ENCODE assay signal across 11 cellular contexts in the genomic region with DNA sequence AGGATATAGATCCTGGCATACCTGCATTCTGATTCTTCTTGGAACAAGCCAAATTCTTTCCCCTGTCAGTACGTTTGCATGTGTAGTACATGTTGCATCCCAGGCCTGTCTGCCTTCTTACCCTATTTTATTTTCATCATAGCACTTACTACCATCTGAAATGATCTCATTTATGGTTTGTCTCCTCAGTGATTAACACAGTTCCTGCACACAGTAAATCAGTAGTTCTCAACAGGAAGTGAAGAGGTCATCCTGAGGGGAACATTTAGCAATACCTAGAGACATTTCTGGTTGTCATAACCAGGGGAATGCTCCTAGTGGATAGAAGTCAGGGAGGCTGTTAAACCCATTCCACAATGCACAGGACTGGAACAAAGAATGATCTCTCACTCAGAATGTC. TPM values are rescaled to one million over a fixed set of nuclear protein-coding genes. Genes with fewer than 3 reads are reported as not detected.
DNase-seq lines count a peak whose midpoint lies in the region; ATAC-seq and TF ChIP-seq lines count a peak whose summit lies in the region.
"Had no signal": no experiment of that assay in that cellular context is flagged by ENCODE, and none has a peak within 500 bp of the region (broad histone marks: within the 10 kb centered on the region; RNA-seq: fewer than 3 reads in every experiment).

No MANE protein-coding gene starts in this region.

- TF ChIP-seq CTCF in choroid plexus epithelial cell (conservative IDR thresholded peaks at IDR 0.05; ENCODE audit: low read depth, low read length): no peak

- no peak overlapping the region for H3K4me3 ChIP-seq in choroid plexus epithelial cell (ENCODE audit: low read depth, low read length)
- H3K4me3 ChIP-seq: ascending aorta, suprapubic skin had no signal

- ATAC-seq in HG02623 (IDR thresholded peaks at IDR 0.05; ENCODE audit: unreplicated experiment) (no peak), GM18502 (IDR thresholded peaks at IDR 0.05; ENCODE audit: poor library complexity, unreplicated experiment) (no peak), HG03378 (IDR thresholded peaks at IDR 0.05; ENCODE audit: unreplicated experiment) (no peak)

- DNase-seq in EH (ENCODE audit: low read depth): peak; percentile 86
- peak; percentile 24 to 51 for DNase-seq in Kasumi-1 (lab: John Stamatoyannopoulos, UW)
- peak; percentile 91 for DNase-seq in choroid plexus epithelial cell (ENCODE audit: low read depth)
- DNase-seq in lung microvascular endothelial cell (ENCODE audit: low read depth in 2 of 2): peak; percentile 84 to 90
- no peak for DNase-seq in activated naive CD4-positive, alpha-beta T cell (lab: John Stamatoyannopoulos, UW)
- DNase-seq: kidney had no signal

RNA-seq across cellular contexts. Expression of gene SLC26A4, which starts 38.2 kb away (rescaled TPM):
- 6.5 and 9.8 TPM in 2 replicates for total RNA-seq in lung microvascular endothelial cell

RNA-seq across cellular contexts. Expression of gene BCAP29, which starts 42.4 kb away (rescaled TPM):
- 55.8 and 69.6 TPM in 2 replicates for total RNA-seq in lung microvascular endothelial cell

RNA-seq across cellular contexts. Expression of gene DUS4L, which starts 58.7 kb away (rescaled TPM):
- total RNA-seq in lung microvascular endothelial cell: 3.2 and 3.5 TPM in 2 replicates

RNA-seq across cellular contexts. Expression of gene COG5, which starts 58.7 kb away (rescaled TPM):
- 15.7 and 19.6 TPM in 2 replicates for total RNA-seq in lung microvascular endothelial cell

Comparison
In these comparisons a context has a peak if more than half of its experiments do, and no peak if none do; other contexts are left out.
1. DNase-seq: peak in EH (single experiment), Kasumi-1 (2 of 2), choroid plexus epithelial cell (single experiment) and lung microvascular endothelial cell (2 of 2); none in activated naive CD4-positive, alpha-beta T cell (0 of 4).